ENCODE assay signal across 1 cellular context in genomic region chr20:50978533-50978932, GRCh38.
TF ChIP-seq lines count a peak whose summit lies in the region.

No MANE protein-coding gene starts in this region.

TF ChIP-seq in HepG2, 621 proteins besides CTCF, POLR2A, EP300 and RAD21:
- TF ChIP-seq RAD51 (IDR thresholded peaks at IDR 0.05; ENCODE audit: borderline replicate concordance), result 0 out of 2 replicates have a peak, but pooled peaks have one; percentile 11
